In genomic region chr10:116627386-116627933, GRCh38 we compare ENCODE assay signal across 9 cellular contexts. TPM values are rescaled to one million over a fixed set of nuclear protein-coding genes. Genes with fewer than 3 reads are reported as not detected.
DNase-seq lines count a peak whose midpoint lies in the region; ATAC-seq and TF ChIP-seq lines count a peak whose summit lies in the region.
"Had no signal": no experiment of that assay in that cellular context is flagged by ENCODE, and none has a peak within 500 bp of the region (broad histone marks: within the 10 kb centered on the region; RNA-seq: fewer than 3 reads in every experiment).

No MANE protein-coding gene starts in this region.

- no peaks in the 10 kb centered on the region for H3K27me3 ChIP-seq in Peyer's patch
- no peaks in the 10 kb centered on the region for H3K27me3 ChIP-seq in ovary
- no peaks in the 10 kb centered on the region for H3K27me3 ChIP-seq in prostate gland (replicated peaks; ENCODE audit: insufficient read depth)

- H3K36me3 Mint-ChIP-seq in glutamatergic neuron (ENCODE audit: unreplicated experiment), result peaks cover 2% of the 10 kb centered on the region
- no peaks in the 10 kb centered on the region for H3K36me3 Mint-ChIP-seq in naive thymus-derived CD8-positive, alpha-beta T cell

- TF ChIP-seq CTCF in Peyer's patch (IDR thresholded peaks at IDR 0.05), result peak in 4 of 6 experiments; percentile 5 to 45 (median 20)
- peak; percentile 66 for TF ChIP-seq CTCF in glutamatergic neuron (IDR thresholded peaks at IDR 0.05; ENCODE audit: partially characterized antibody, unreplicated experiment)
- TF ChIP-seq CTCF in ovary (IDR thresholded peaks at IDR 0.05), result peak; percentile 56 to 71 (median 64)
- TF ChIP-seq CTCF in prostate gland (IDR thresholded peaks at IDR 0.05), result peak in 2 of 4 experiments; percentile 28 to 52

- no peaks in the 10 kb centered on the region for H3K27me3 Mint-ChIP-seq in glutamatergic neuron (ENCODE audit: unreplicated experiment)
- peaks cover 11 to 74% (median 41%) of the 10 kb centered on the region in 5 donors for H3K27me3 Mint-ChIP-seq in naive thymus-derived CD8-positive, alpha-beta T cell

- 2 to 13% (median 6%) methylated on average over 40 to 49 of the region's 49 CpGs for WGBS in ovary, 3 donors
- 8% methylated on average over 40 of the region's 49 CpGs for WGBS in prostate gland

- intact Hi-C loops in ovary (cut with DNase I), result loop anchor here in 3 of 4 donors (2.0 to 10.0 kb wide), 3 partner anchors 157 to 547 kb away; no protein-coding TSS in a partner anchor
- intact Hi-C loops in prostate gland (cut with DNase I), result no loop called here

- DNase-seq in D341Med (ENCODE audit: low spot score), result peak; percentile 41
- no peak for DNase-seq in Peyer's patch
- DNase-seq in glutamatergic neuron, result peak; percentile 77
- peak; percentile 38 to 67 (median 62) for DNase-seq in ovary
- no peak for DNase-seq in prostate gland (ENCODE audit: low spot score)
- no peak for DNase-seq in naive thymus-derived CD8-positive, alpha-beta T cell
- DNase-seq in activated naive CD4-positive, alpha-beta T cell treated with anti-CD3 and anti-CD28 coated beads, Interleukin-2, amount 50 U/mL, for 16 hours, result no peak

- H3K36me3 ChIP-seq in Peyer's patch (peaks cover 0 to 13% (median 0%) of the 10 kb centered on the region in 3 donors), ovary (no peaks in the 10 kb centered on the region), prostate gland (no peaks in the 10 kb centered on the region)

- no peaks in the 10 kb centered on the region for H3K9me3 ChIP-seq in Peyer's patch
- no peaks in the 10 kb centered on the region for H3K9me3 ChIP-seq in ovary
- no peaks in the 10 kb centered on the region for H3K9me3 ChIP-seq in prostate gland

- H3K4me3 ChIP-seq in Peyer's patch (peak overlapping the region in 2 of 4 donors; percentile 16 to 22), ovary (peak overlapping the region; percentile 22), prostate gland (peak overlapping the region in 1 of 2 donors; percentile 7)
- H3K4me3 ChIP-seq: SK-N-MC had no signal

- TF ChIP-seq POLR2A in Peyer's patch (IDR thresholded peaks at IDR 0.05), result no peak
- TF ChIP-seq POLR2A in ovary (IDR thresholded peaks at IDR 0.05), result no peak
- TF ChIP-seq POLR2A in prostate gland (IDR thresholded peaks at IDR 0.05), result no peak

- H3K9me3 Mint-ChIP-seq in glutamatergic neuron (ENCODE audit: unreplicated experiment), result no peaks in the 10 kb centered on the region
- no peaks in the 10 kb centered on the region for H3K9me3 Mint-ChIP-seq in naive thymus-derived CD8-positive, alpha-beta T cell

- TF ChIP-seq EP300 in ovary (IDR thresholded peaks at IDR 0.05), result no peak

- no peak overlapping the region for H3K4me3 Mint-ChIP-seq in glutamatergic neuron (ENCODE audit: unreplicated experiment)
- no peak overlapping the region for H3K4me3 Mint-ChIP-seq in naive thymus-derived CD8-positive, alpha-beta T cell

- POLR2A ChIA-PET in naive thymus-derived CD8-positive, alpha-beta T cell (lab: Charles Lee), result no interaction called here

- no peaks in the 10 kb centered on the region for H3K4me1 Mint-ChIP-seq in glutamatergic neuron (ENCODE audit: low read depth, unreplicated experiment)
- no peaks in the 10 kb centered on the region for H3K4me1 Mint-ChIP-seq in naive thymus-derived CD8-positive, alpha-beta T cell

- no peak for ATAC-seq in HG02885 (IDR thresholded peaks at IDR 0.05; ENCODE audit: poor library complexity, unreplicated experiment)
- ATAC-seq in naive thymus-derived CD8-positive, alpha-beta T cell, result no peak

- no peak overlapping the region for H3K27ac Mint-ChIP-seq in glutamatergic neuron (ENCODE audit: unreplicated experiment)
- H3K27ac Mint-ChIP-seq in naive thymus-derived CD8-positive, alpha-beta T cell, result no peak overlapping the region

- H3K4me1 ChIP-seq in Peyer's patch, result no peaks in the 10 kb centered on the region
- H3K4me1 ChIP-seq in ovary (ENCODE audit: insufficient read depth), result peaks cover 11% of the 10 kb centered on the region
- H3K4me1 ChIP-seq in prostate gland (replicated peaks), result no peaks in the 10 kb centered on the region

- H3K27ac ChIP-seq in Peyer's patch, result no peak overlapping the region
- H3K27ac ChIP-seq in ovary, result no peak overlapping the region
- H3K27ac ChIP-seq in prostate gland, result no peak overlapping the region
- H3K27ac ChIP-seq: SK-N-MC had no signal

RNA-seq across cellular contexts. Expression of gene PNLIPRP2, which starts 6.7 kb away (rescaled TPM):
- total RNA-seq in Peyer's patch, result 100 to 1,000 TPM in 2 of 4 donors, 10 to 100 TPM in 1, 1 to 10 TPM in 1; 9.9 to 161 (median 76.5) TPM
- not detected for total RNA-seq in glutamatergic neuron (ENCODE audit: unreplicated experiment)
- total RNA-seq in ovary, result 1 to 10 TPM in 1 of 7 donors, under 1 TPM in 3, not detected in 3; 0.15 to 1.4 (median 0.23) TPM
- under 1 TPM in 1 of 2 donors, not detected in 1; 0.37 TPM for polyA plus RNA-seq in ovary
- total RNA-seq in prostate gland, result not detected
- not detected for total RNA-seq in naive thymus-derived CD8-positive, alpha-beta T cell
- not detected for polyA plus RNA-seq in naive thymus-derived CD8-positive, alpha-beta T cell

RNA-seq across cellular contexts. Expression of gene PNLIPRP1, which starts 36.7 kb away (rescaled TPM):
- total RNA-seq in Peyer's patch (not detected), glutamatergic neuron (ENCODE audit: unreplicated experiment) (not detected), ovary (1 to 10 TPM in 2 of 7 donors, under 1 TPM in 1, not detected in 4; 0.34 to 2.8 (median 2.3) TPM), prostate gland (not detected)
- polyA plus RNA-seq in ovary, result not detected
- not detected for total RNA-seq in naive thymus-derived CD8-positive, alpha-beta T cell
- not detected for polyA plus RNA-seq in naive thymus-derived CD8-positive, alpha-beta T cell

Comparison
In these comparisons a context has a peak if more than half of its experiments do, and no peak if none do; other contexts are left out.
1. DNase-seq: peak in D341Med (single experiment), glutamatergic neuron (single experiment) and ovary (5 of 5); none in Peyer's patch (0 of 3), prostate gland (single experiment), naive thymus-derived CD8-positive, alpha-beta T cell (0 of 10) and activated naive CD4-positive, alpha-beta T cell treated with anti-CD3 and anti-CD28 coated beads, Interleukin-2, amount 50 U/mL, for 16 hours (single experiment).
2. RNA of gene PNLIPRP2, which starts 6.7 kb away (total RNA-seq): 9.9 to 161 TPM in Peyer's patch; 0.15 to 1.4 TPM in ovary, not detected in glutamatergic neuron (single experiment), not detected in prostate gland and not detected in naive thymus-derived CD8-positive, alpha-beta T cell; every median in the first group is over 4 times any median in the second.